ENCODE assay signal across 20 cellular contexts in the genomic region with DNA sequence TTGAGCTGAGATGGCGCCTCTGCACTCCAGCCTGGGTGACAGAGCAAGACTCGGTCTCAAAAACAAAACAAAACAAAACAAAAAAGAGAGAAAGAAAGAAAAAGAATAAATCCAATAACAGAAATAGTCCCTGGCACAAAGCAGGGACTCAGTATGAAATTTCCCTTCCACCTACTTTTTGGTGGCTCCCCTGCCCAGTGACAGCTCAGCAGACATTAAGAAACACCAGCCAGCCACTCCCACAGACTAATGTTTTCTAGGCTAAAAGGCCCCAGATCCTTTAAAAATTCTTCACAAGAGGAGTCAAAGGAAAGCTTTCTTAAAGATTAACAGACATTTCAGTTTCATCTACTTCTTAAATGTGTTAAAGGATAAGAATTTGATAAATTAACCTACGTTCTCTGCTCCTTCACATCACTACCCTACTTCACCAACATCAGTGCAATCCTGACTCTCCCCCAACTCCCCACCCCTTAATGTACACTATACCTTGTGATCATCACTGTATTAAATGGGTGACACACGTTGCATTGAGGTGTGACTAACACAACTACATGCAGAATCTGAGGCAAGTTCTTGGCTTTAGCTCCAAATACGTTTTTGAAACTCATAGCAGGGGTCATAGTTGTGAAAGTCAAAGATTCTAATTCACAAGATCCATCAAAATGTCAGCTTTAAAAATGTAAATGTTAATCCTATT.
"Had no signal": no experiment of that assay in that cellular context is flagged by ENCODE, and none has a peak within 500 bp of the region (broad histone marks: within the 10 kb centered on the region; RNA-seq: fewer than 3 reads in every experiment).

No MANE protein-coding gene starts in this region.

- FAIRE-seq: TTC549 had no signal

- H3K27me3 ChIP-seq: brain microvascular endothelial cell, colonic mucosa, neutrophil, thyroid gland had no signal

- H3K27ac ChIP-seq: brain microvascular endothelial cell, colonic mucosa, neutrophil, parathyroid adenoma, thyroid gland had no signal

- ATAC-seq: activated CD8-positive, alpha-beta memory T cell treated with anti-CD3 and anti-CD28 coated beads, Interleukin-2, amount 10 ng/mL, durations not matched to agents 7 days and 5 days; activated naive CD8-positive, alpha-beta T cell treated with anti-CD3 and anti-CD28 coated beads, Interleukin-2, amount 50 U/mL, for 24 hours; natural killer cell; stimulated activated naive B cell treated with anti-CD40 and anti-IgM and Interleukin-4, amounts not matched to agents 10 μg/mL and 1 μg/mL and 100 μg/mL, for 72 hours had no signal

- H2AFZ ChIP-seq: parathyroid adenoma had no signal

- H3K27me3 Mint-ChIP-seq: activated naive CD4-positive, alpha-beta T cell treated with anti-CD3 and anti-CD28 coated beads, Interleukin-2, amount 10 ng/mL, durations not matched to agents 7 days and 5 days; stimulated activated naive B cell treated with anti-CD40 and anti-IgM and Interleukin-4, amounts not matched to agents 10 μg/mL and 1 μg/mL and 100 μg/mL, for 72 hours had no signal

- H3K36me3 ChIP-seq: brain microvascular endothelial cell, colonic mucosa, neutrophil, thyroid gland had no signal

- H3K9me3 ChIP-seq: colonic mucosa, neutrophil, thyroid gland had no signal

- H3K4me3 ChIP-seq: colonic mucosa, thyroid gland had no signal

- DNase-seq: activated B cell treated with CpG ODN at 0.5 μM for 24 hours; activated CD4-positive, alpha-beta memory T cell treated with anti-CD3 and anti-CD28 coated beads, Interleukin-2, amount 10 ng/mL, durations not matched to agents 7 days and 5 days; activated CD4-positive, alpha-beta T cell treated with anti-CD3 and anti-CD28 coated beads for 4 hours; activated CD8-positive, alpha-beta memory T cell treated with anti-CD3 and anti-CD28 coated beads, Interleukin-2, amount 10 ng/mL, durations not matched to agents 7 days and 5 days; activated effector memory CD4-positive, alpha-beta T cell treated with Interleukin-2 at 50 U/mL for 16 hours; activated naive CD4-positive, alpha-beta T cell treated with anti-CD3 and anti-CD28 coated beads, Interleukin-2, amount 10 ng/mL, durations not matched to agents 7 days and 5 days; activated naive CD8-positive, alpha-beta T cell treated with anti-CD3 and anti-CD28 coated beads, Interleukin-2, amount 50 U/mL, for 24 hours; activated T-cell treated with anti-CD3 and anti-CD28 coated beads, Interleukin-2, amount 50 U/mL, for 1 hour; aorta; brain microvascular endothelial cell; colonic mucosa; erythroblast; natural killer cell; stimulated activated naive B cell treated with anti-CD40 and anti-IgM and Interleukin-4, amounts not matched to agents 10 μg/mL and 1 μg/mL and 100 μg/mL, for 72 hours; thyroid gland had no signal

- H3K9me3 Mint-ChIP-seq: activated B cell treated with CpG ODN at 0.5 μM for 24 hours; activated CD4-positive, alpha-beta memory T cell treated with anti-CD3 and anti-CD28 coated beads, Interleukin-2, amount 10 ng/mL, durations not matched to agents 7 days and 5 days; activated naive CD4-positive, alpha-beta T cell treated with anti-CD3 and anti-CD28 coated beads, Interleukin-2, amount 10 ng/mL, durations not matched to agents 7 days and 5 days; activated naive CD8-positive, alpha-beta T cell treated with anti-CD3 and anti-CD28 coated beads, Interleukin-2, amount 50 U/mL, for 24 hours; central memory CD8-positive, alpha-beta T cell; natural killer cell; stimulated activated naive B cell treated with anti-CD40 and anti-IgM and Interleukin-4, amounts not matched to agents 10 μg/mL and 1 μg/mL and 100 μg/mL, for 72 hours; T-helper 2 cell treated with Interferon-gamma antibody and Interleukin-4, amounts not matched to agents 5 μg/mL and 100 μg/mL, for 36 hours had no signal

- H3K4me3 Mint-ChIP-seq: activated B cell treated with CpG ODN at 0.5 μM for 24 hours; activated CD4-positive, alpha-beta memory T cell treated with anti-CD3 and anti-CD28 coated beads, Interleukin-2, amount 10 ng/mL, durations not matched to agents 7 days and 5 days; activated CD8-positive, alpha-beta memory T cell treated with anti-CD3 and anti-CD28 coated beads, Interleukin-2, amount 10 ng/mL, durations not matched to agents 7 days and 5 days; activated naive CD4-positive, alpha-beta T cell treated with anti-CD3 and anti-CD28 coated beads, Interleukin-2, amount 10 ng/mL, durations not matched to agents 7 days and 5 days; activated naive CD8-positive, alpha-beta T cell treated with anti-CD3 and anti-CD28 coated beads, Interleukin-2, amount 50 U/mL, for 24 hours; central memory CD8-positive, alpha-beta T cell; natural killer cell; stimulated activated naive B cell treated with anti-CD40 and anti-IgM and Interleukin-4, amounts not matched to agents 10 μg/mL and 1 μg/mL and 100 μg/mL, for 72 hours; T-helper 2 cell treated with Interferon-gamma antibody and Interleukin-4, amounts not matched to agents 5 μg/mL and 100 μg/mL, for 36 hours had no signal

- H3K36me3 Mint-ChIP-seq: activated CD8-positive, alpha-beta memory T cell treated with anti-CD3 and anti-CD28 coated beads, Interleukin-2, amount 10 ng/mL, durations not matched to agents 7 days and 5 days; activated naive CD4-positive, alpha-beta T cell treated with anti-CD3 and anti-CD28 coated beads, Interleukin-2, amount 10 ng/mL, durations not matched to agents 7 days and 5 days; natural killer cell; stimulated activated naive B cell treated with anti-CD40 and anti-IgM and Interleukin-4, amounts not matched to agents 10 μg/mL and 1 μg/mL and 100 μg/mL, for 72 hours had no signal

- H3K27ac Mint-ChIP-seq: activated B cell treated with CpG ODN at 0.5 μM for 24 hours; activated CD4-positive, alpha-beta memory T cell treated with anti-CD3 and anti-CD28 coated beads, Interleukin-2, amount 10 ng/mL, durations not matched to agents 7 days and 5 days; activated CD8-positive, alpha-beta memory T cell treated with anti-CD3 and anti-CD28 coated beads, Interleukin-2, amount 10 ng/mL, durations not matched to agents 7 days and 5 days; activated naive CD4-positive, alpha-beta T cell treated with anti-CD3 and anti-CD28 coated beads, Interleukin-2, amount 10 ng/mL, durations not matched to agents 7 days and 5 days; activated naive CD8-positive, alpha-beta T cell treated with anti-CD3 and anti-CD28 coated beads, Interleukin-2, amount 50 U/mL, for 24 hours; natural killer cell; stimulated activated naive B cell treated with anti-CD40 and anti-IgM and Interleukin-4, amounts not matched to agents 10 μg/mL and 1 μg/mL and 100 μg/mL, for 72 hours; T-helper 2 cell treated with Interferon-gamma antibody and Interleukin-4, amounts not matched to agents 5 μg/mL and 100 μg/mL, for 36 hours had no signal

- H3K4me1 ChIP-seq: colonic mucosa, parathyroid adenoma, thyroid gland had no signal

- H3K79me2 ChIP-seq: parathyroid adenoma had no signal

- H3K4me1 Mint-ChIP-seq: activated B cell treated with CpG ODN at 0.5 μM for 24 hours; activated CD4-positive, alpha-beta memory T cell treated with anti-CD3 and anti-CD28 coated beads, Interleukin-2, amount 10 ng/mL, durations not matched to agents 7 days and 5 days; activated CD8-positive, alpha-beta memory T cell treated with anti-CD3 and anti-CD28 coated beads, Interleukin-2, amount 10 ng/mL, durations not matched to agents 7 days and 5 days; activated naive CD4-positive, alpha-beta T cell treated with anti-CD3 and anti-CD28 coated beads, Interleukin-2, amount 10 ng/mL, durations not matched to agents 7 days and 5 days; activated naive CD8-positive, alpha-beta T cell treated with anti-CD3 and anti-CD28 coated beads, Interleukin-2, amount 50 U/mL, for 24 hours; central memory CD8-positive, alpha-beta T cell; natural killer cell; stimulated activated naive B cell treated with anti-CD40 and anti-IgM and Interleukin-4, amounts not matched to agents 10 μg/mL and 1 μg/mL and 100 μg/mL, for 72 hours had no signal

- H3K9ac ChIP-seq: parathyroid adenoma had no signal
